12 cellular contexts compared by ENCODE assay signal in genomic region chr13:20049558-20050473, GRCh38.
DNase-seq lines count a peak whose midpoint lies in the region; ATAC-seq, FAIRE-seq and TF ChIP-seq lines count a peak whose summit lies in the region.
"Had no signal": no experiment of that assay in that cellular context is flagged by ENCODE, and none has a peak within 500 bp of the region (broad histone marks: within the 10 kb centered on the region; RNA-seq: fewer than 3 reads in every experiment).

No MANE protein-coding gene starts in this region.

- TF ChIP-seq POLR2A in GM12891 (IDR thresholded peaks at IDR 0.05; ENCODE audit: low read depth, low read length) (no peak), GM12878 (IDR thresholded peaks at IDR 0.05; ENCODE audit: low read depth, low read length) (no peak)

- intact Hi-C loops in GM12878 (cut with micrococcal nuclease; ENCODE audit: unreplicated experiment), result no loop called here

- H3K27me3 Mint-ChIP-seq in naive B cell, result no peaks in the 10 kb centered on the region

- no peak overlapping the region for H3K9ac ChIP-seq in GM12878 (ENCODE audit: control insufficient read depth, insufficient read depth, low read length)

- H3K9me3 ChIP-seq in GM12878 (replicated peaks; ENCODE audit: control insufficient read depth, insufficient read depth, low read length), result no peaks in the 10 kb centered on the region

- H2AFZ ChIP-seq in GM12878 (ENCODE audit: control insufficient read depth, low read depth, low read length), result no peak overlapping the region; the same call in 1 of the 2 replicates

- no peaks in the 10 kb centered on the region for H3K27me3 ChIP-seq in GM12878 (replicated peaks in 1 of 2; ENCODE audit: control insufficient read depth in 2 of 2, insufficient read depth in 2 of 2, low read length in 1 of 2)

- no peaks in the 10 kb centered on the region for H3K79me2 ChIP-seq in GM12878 (ENCODE audit: control insufficient read depth, insufficient read depth, low read length)

- CTCF ChIA-PET in GM12878 (lab: Yijun Ruan, JAX), result interaction anchor here (0.5 kb wide), 1 partner anchor 1553 kb away, joined by 3 read pairs; no protein-coding TSS in a partner anchor

- peak overlapping the region; percentile 39; the same call in 1 of the 2 replicates for H3K27ac ChIP-seq in GM12878 (ENCODE audit: control insufficient read depth, insufficient read depth)

- no peak for TF ChIP-seq CTCF in GM12878 (IDR thresholded peaks at IDR 0.05 in 2 of 3, conservative IDR thresholded peaks at IDR 0.05 in 1 of 3; ENCODE audit: control insufficient read depth in 2 of 3, extremely low read depth in 1 of 3, insufficient read depth in 1 of 3, low read depth in 3 of 3, low read length in 3 of 3)

- peaks cover 6 to 17% (median 15%) of the 10 kb centered on the region in 3 donors for H3K4me1 Mint-ChIP-seq in naive B cell

- H4K20me1 ChIP-seq in GM12878 (ENCODE audit: control insufficient read depth, insufficient read depth), result no peaks in the 10 kb centered on the region

- RAD21 ChIA-PET in GM12878 (lab: Charles Lee; ENCODE audit: unreplicated experiment), result no interaction called here

- DNase-seq in GM12891 (ENCODE audit: insufficient read length, low spot score) (no peak), GM12878 (ENCODE audit: low read depth, low spot score) (no peak), naive B cell (no peak), NCI-H524 treated with DMSO at 0.1 percent for 48 hours (lab: John Stamatoyannopoulos, UW) (no peak), NCI-H1105 (lab: John Stamatoyannopoulos, UW) (no peak), NCI-H146 treated with DMSO at 0.1 percent for 48 hours (lab: John Stamatoyannopoulos, UW; ENCODE audit: unreplicated experiment) (no peak)
- DNase-seq: kidney; NCI-H1092 treated with DMSO at 0.1 percent for 48 hours; stimulated activated CD4-positive, alpha-beta T cell treated with anti-CD3 and anti-CD28 coated beads, Interleukin-15, amount 100 ng/mL, for 24 hours had no signal

- peak overlapping the region; percentile 0 to 59 (median 37) for H3K4me3 Mint-ChIP-seq in naive B cell

- peak overlapping the region in 4 of 6 donors; percentile 1 to 63 (median 10) for H3K27ac Mint-ChIP-seq in naive B cell

- H3K4me3 ChIP-seq in GM12878, result no peak overlapping the region

- 51% methylated on average over 5 of the region's 5 CpGs for WGBS in GM12878 (ENCODE audit: insufficient coverage, insufficient replicate concordance, low lambda C conversion rate, missing lambda C conversion rate)

- SMC1A ChIA-PET in GM12878 (lab: Charles Lee; ENCODE audit: uncharacterized antibody, unreplicated experiment), result no interaction called here

- H3K9me3 Mint-ChIP-seq in naive B cell, result no peaks in the 10 kb centered on the region

- POLR2A ChIA-PET in GM12878 (lab: Charles Lee), result no interaction called here

- ATAC-seq in HG02642 (IDR thresholded peaks at IDR 0.05; ENCODE audit: poor library complexity, unreplicated experiment), result peak; percentile 37
- peak; percentile 74 for ATAC-seq in GM12878
- ATAC-seq in naive B cell (ENCODE audit: low read depth in 2 of 2), result peak in 1 of 2 donors; percentile 45
- ATAC-seq in GM19351 (IDR thresholded peaks at IDR 0.05; ENCODE audit: unreplicated experiment), result no peak

- no peak for TF ChIP-seq EP300 in GM12878 (IDR thresholded peaks at IDR 0.05; ENCODE audit: borderline replicate concordance in 1 of 2, control insufficient read depth in 1 of 2, low read depth in 2 of 2, low read length in 2 of 2)

- H3K36me3 Mint-ChIP-seq in naive B cell, result peaks cover 5 to 11% of the 10 kb centered on the region in 2 donors

- FAIRE-seq in GM12891 (lab: Jason Lieb, UNC), result peak; percentile 41
- FAIRE-seq in GM12878 (lab: Jason Lieb, UNC), result no peak
- FAIRE-seq: bronchial epithelial cell, kidney had no signal

- 0 out of 2 replicates have a peak, but pooled peaks cover 3% of the 10 kb centered on the region for H3K4me1 ChIP-seq in GM12878 (ENCODE audit: control insufficient read depth, insufficient read depth, low read length)

- BruUV-seq in GM12878 (replicated peaks; lab: Mats Ljungman, UMichigan), result no TSS peak

- H3K4me2 ChIP-seq in GM12878 (ENCODE audit: control insufficient read depth, insufficient read depth), result 0 out of 2 replicates have a peak overlapping the region, but pooled peaks have one; percentile 22

- in situ Hi-C loops in GM12878 (cut with MboI), result no loop called here

- TF ChIP-seq RAD21 in GM12878 (IDR thresholded peaks at IDR 0.05; ENCODE audit: insufficient read depth, low read depth, low read length), result no peak

- peaks cover 0 to 11% of the 10 kb centered on the region in 2 experiments; a peak in 2 of 4 replicates for H3K36me3 ChIP-seq in GM12878 (ENCODE audit: control insufficient read depth in 2 of 2, insufficient read depth in 2 of 2, low read length in 1 of 2)

TF ChIP-seq in GM12891, 5 proteins besides CTCF, POLR2A, EP300 and RAD21:
- TF ChIP-seq SPI1 (IDR thresholded peaks at IDR 0.05; ENCODE audit: low read depth, low read length), result no peak
- TF ChIP-seq PAX5 (IDR thresholded peaks at IDR 0.05; ENCODE audit: insufficient read depth, low read length, severe bottlenecking), result no peak
- TF ChIP-seq TAF1 (IDR thresholded peaks at IDR 0.05; ENCODE audit: low read depth, low read length), result no peak
- no peak for TF ChIP-seq POU2F2 (IDR thresholded peaks at IDR 0.05; ENCODE audit: low read depth, low read length)
- TF ChIP-seq POLR2AphosphoS5 (IDR thresholded peaks at IDR 0.05; ENCODE audit: low read depth, low read length), result no peak

TF ChIP-seq in GM12878, 131 proteins besides CTCF, POLR2A, EP300 and RAD21:
- peak; percentile 15; the same call in 1 of the 2 replicates for TF ChIP-seq JUNB (IDR thresholded peaks at IDR 0.05)
- TF ChIP-seq RB1 (IDR thresholded peaks at IDR 0.05; ENCODE audit: borderline replicate concordance), result no peak
- TF ChIP-seq CHD2 (IDR thresholded peaks at IDR 0.05; ENCODE audit: borderline replicate concordance, low read depth, low read length), result no peak
